ENCODE assay signal across 8 cellular contexts in genomic region chr10:124917939-124918830, GRCh38. TPM values are rescaled to one million over a fixed set of nuclear protein-coding genes. Genes with fewer than 3 reads are reported as not detected.
DNase-seq lines count a peak whose midpoint lies in the region; ATAC-seq and TF ChIP-seq lines count a peak whose summit lies in the region.

No MANE protein-coding gene starts in this region.

- peaks cover 49% of the 10 kb centered on the region for H4K20me1 ChIP-seq in SK-N-SH (ENCODE audit: insufficient read depth)

- H3K9me3 Mint-ChIP-seq in activated CD4-positive, alpha-beta T cell treated with anti-CD3 and anti-CD28 coated beads for 36 hours (ENCODE audit: low read depth), result no peaks in the 10 kb centered on the region
- no peaks in the 10 kb centered on the region for H3K9me3 Mint-ChIP-seq in osteocyte (ENCODE audit: unreplicated experiment)

- intact Hi-C loops in activated CD4-positive, alpha-beta T cell treated with anti-CD3 and anti-CD28 coated beads for 36 hours (cut with DNase I, micrococcal nuclease), result loop anchor here (1.0 to 10.0 kb wide), 8 partner anchors 39 to 1766 kb away; partner anchors contain the start of genes ABRAXAS2 (in 1 of the 2), BCCIP (in 1 of the 2), BUB3 (in 1 of the 2) and EDRF1 (in 1 of the 2)
- intact Hi-C loops in esophagus muscularis mucosa (cut with DNase I), result loop anchor here (5.0 to 10.0 kb wide), 3 partner anchors 116 to 237 kb away; partner anchors contain the start of gene ABRAXAS2

- WGBS in SK-N-SH (ENCODE audit: low lambda C conversion rate), result 12% methylated on average over 23 of the region's 23 CpGs
- 28% methylated on average over 23 of the region's 23 CpGs for WGBS in esophagus muscularis mucosa

- peaks cover 19% of the 10 kb centered on the region for H3F3A ChIP-seq in SK-N-SH (replicated peaks; ENCODE audit: insufficient read depth)

- H3K4me1 Mint-ChIP-seq in activated CD4-positive, alpha-beta T cell treated with anti-CD3 and anti-CD28 coated beads for 36 hours, result peaks cover 35% of the 10 kb centered on the region
- H3K4me1 Mint-ChIP-seq in osteocyte (ENCODE audit: unreplicated experiment), result peaks cover 28% of the 10 kb centered on the region

- TF ChIP-seq POLR2A in esophagus muscularis mucosa (IDR thresholded peaks at IDR 0.05; ENCODE audit: low read depth), result no peak

- peak overlapping the region; percentile 81 to 92 for H3K4me3 ChIP-seq in SK-N-SH (ENCODE audit: low read depth in 2 of 2, low read length in 1 of 2)
- peak overlapping the region; percentile 93 to 98 (median 94) for H3K4me3 ChIP-seq in esophagus muscularis mucosa

- DNase-seq in activated CD4-positive, alpha-beta T cell treated with anti-CD3 and anti-CD28 coated beads for 36 hours, result peak; percentile 26
- no peak for DNase-seq in activated CD4-positive, alpha-beta T cell treated with anti-CD3 and anti-CD28 coated beads, Interleukin-2, amount 50 U/mL, for 1 hour
- DNase-seq in SK-N-SH, result no peak
- no peak for DNase-seq in esophagus muscularis mucosa (ENCODE audit: extremely low spot score)
- no peak for DNase-seq in osteocyte (ENCODE audit: extremely low spot score, unreplicated experiment)
- DNase-seq in stimulated activated CD4-positive, alpha-beta T cell treated with anti-CD3 and anti-CD28 coated beads, Interleukin-4, amount 100 ng/mL, for 4 hours, result no peak

- TF ChIP-seq RAD21 in SK-N-SH (IDR thresholded peaks at IDR 0.05; ENCODE audit: low read length), result no peak

- CTCF ChIA-PET in activated CD4-positive, alpha-beta T cell treated with anti-CD3 and anti-CD28 coated beads for 36 hours (lab: Charles Lee), result interaction anchor here (0.6 to 0.7 kb wide), 2 partner anchors 115 to 301 kb away, joined by 3 read pairs; no protein-coding TSS in a partner anchor
- CTCF ChIA-PET in SK-N-SH (lab: Yijun Ruan, JAX), result interaction anchor here (0.6 to 1.1 kb wide), 2 partner anchors 22 to 138 kb away, joined by 3 read pairs; no protein-coding TSS in a partner anchor

- no peaks in the 10 kb centered on the region for H3K9me2 ChIP-seq in SK-N-SH

- H2AFZ ChIP-seq in SK-N-SH (ENCODE audit: low read depth), result no peak overlapping the region

- TF ChIP-seq CTCF in SK-N-SH (IDR thresholded peaks at IDR 0.05), result no peak
- TF ChIP-seq CTCF in esophagus muscularis mucosa (IDR thresholded peaks at IDR 0.05), result no peak
- no peak for TF ChIP-seq CTCF in osteocyte (IDR thresholded peaks at IDR 0.05)

- H3K27me3 Mint-ChIP-seq in activated CD4-positive, alpha-beta T cell treated with anti-CD3 and anti-CD28 coated beads for 36 hours, result no peaks in the 10 kb centered on the region
- no peaks in the 10 kb centered on the region for H3K27me3 Mint-ChIP-seq in osteocyte (ENCODE audit: unreplicated experiment)

- H3K36me3 Mint-ChIP-seq in activated CD4-positive, alpha-beta T cell treated with anti-CD3 and anti-CD28 coated beads for 36 hours (ENCODE audit: low read depth), result peaks cover 2% of the 10 kb centered on the region
- no peaks in the 10 kb centered on the region for H3K36me3 Mint-ChIP-seq in osteocyte (ENCODE audit: unreplicated experiment)

- peaks cover 64% of the 10 kb centered on the region for H3K79me2 ChIP-seq in SK-N-SH (ENCODE audit: insufficient read depth)

- H3K27ac ChIP-seq in SK-N-SH (ENCODE audit: low read depth in 2 of 2, low read length in 1 of 2) (peak overlapping the region; percentile 88 to 90), esophagus muscularis mucosa (replicated peaks in 1 of 4) (peak overlapping the region; percentile 98 to 100 (median 98))

- peak overlapping the region; percentile 92 for H3K4me3 Mint-ChIP-seq in activated CD4-positive, alpha-beta T cell treated with anti-CD3 and anti-CD28 coated beads for 36 hours
- H3K4me3 Mint-ChIP-seq in osteocyte (ENCODE audit: unreplicated experiment), result peak overlapping the region; percentile 86

- no peaks in the 10 kb centered on the region for H3K9me3 ChIP-seq in SK-N-SH
- H3K9me3 ChIP-seq in esophagus muscularis mucosa, result no peaks in the 10 kb centered on the region

- no peaks in the 10 kb centered on the region for H3K27me3 ChIP-seq in SK-N-SH (ENCODE audit: insufficient read depth)
- no peaks in the 10 kb centered on the region for H3K27me3 ChIP-seq in esophagus muscularis mucosa

- H3K27ac Mint-ChIP-seq in activated CD4-positive, alpha-beta T cell treated with anti-CD3 and anti-CD28 coated beads for 36 hours, result peak overlapping the region; percentile 93
- peak overlapping the region; percentile 94 for H3K27ac Mint-ChIP-seq in osteocyte (ENCODE audit: unreplicated experiment)

- H3K9ac ChIP-seq in SK-N-SH, result peak overlapping the region; percentile 91

- H3K36me3 ChIP-seq in SK-N-SH (replicated peaks in 1 of 2; ENCODE audit: control insufficient read depth in 1 of 2, insufficient read depth in 2 of 2, low read length in 1 of 2) (peaks cover 0 to 6% of the 10 kb centered on the region in 2 experiments), esophagus muscularis mucosa (peaks cover 0 to 7% (median 5%) of the 10 kb centered on the region in 4 donors)

- POLR2A ChIA-PET in activated CD4-positive, alpha-beta T cell treated with anti-CD3 and anti-CD28 coated beads for 36 hours (lab: Charles Lee), result interaction anchor here (0.6 to 1.3 kb wide), 2 partner anchors 116 to 446 kb away, joined by 3 to 4 read pairs; partner anchors contain the start of gene ABRAXAS2
- POLR2A ChIA-PET in SK-N-SH (lab: Yijun Ruan, JAX), result interaction anchor here (0.9 kb wide), 1 partner anchor 89 kb away, joined by 3 read pairs; no protein-coding TSS in a partner anchor

- TF ChIP-seq EP300 in SK-N-SH (IDR thresholded peaks at IDR 0.05; ENCODE audit: borderline replicate concordance in 1 of 2, low read depth in 1 of 2, low read length in 1 of 2) (no peak), esophagus muscularis mucosa (IDR thresholded peaks at IDR 0.05) (no peak)

- H3K4me1 ChIP-seq in SK-N-SH (ENCODE audit: control insufficient read depth in 1 of 2, insufficient read depth in 2 of 2, low read depth in 1 of 2, low read length in 1 of 2), result peaks cover 0 to 4% of the 10 kb centered on the region in 2 experiments; a peak in 2 of 4 replicates
- H3K4me1 ChIP-seq in esophagus muscularis mucosa, result peaks cover 44 to 56% (median 50%) of the 10 kb centered on the region in 4 donors

- H3K4me2 ChIP-seq in SK-N-SH, result peak overlapping the region; percentile 80

- no peak for ATAC-seq in activated CD4-positive, alpha-beta T cell treated with anti-CD3 and anti-CD28 coated beads for 36 hours
- ATAC-seq in GM18858 (IDR thresholded peaks at IDR 0.05; ENCODE audit: unreplicated experiment) (no peak), HG02623 (IDR thresholded peaks at IDR 0.05; ENCODE audit: unreplicated experiment) (no peak)

TF ChIP-seq in SK-N-SH, 30 proteins besides CTCF, POLR2A, EP300 and RAD21:
- TF ChIP-seq FOSL2 (IDR thresholded peaks at IDR 0.05; ENCODE audit: borderline replicate concordance, low read depth) (peak; percentile 25; the same call in 1 of the 2 replicates), SMC3 (IDR thresholded peaks at IDR 0.05; ENCODE audit: low read depth, low read length) (no peak), IRF3 (IDR thresholded peaks at IDR 0.05; ENCODE audit: low read depth, low read length) (no peak), TCF12 (IDR thresholded peaks at IDR 0.05) (peak; percentile 16; the same call in 1 of the 2 replicates), NFIC (IDR thresholded peaks at IDR 0.05; ENCODE audit: borderline replicate concordance) (peak; percentile 47; the same call in 1 of the 2 replicates), MEF2A (IDR thresholded peaks at IDR 0.05; ENCODE audit: borderline replicate concordance, low read depth) (no peak)

RNA-seq across cellular contexts. Expression of gene ZRANB1, which starts 23.7 kb away (rescaled TPM):
- 10 to 100 TPM in 1 of 2 experiments, 1 to 10 TPM in 1; 8.4 to 10.4 TPM for total RNA-seq in activated CD4-positive, alpha-beta T cell treated with anti-CD3 and anti-CD28 coated beads for 36 hours
- 6.2 and 8.1 TPM in 2 replicates for polyA plus RNA-seq in SK-N-SH (2012; rRNA removed)
- 8.8 and 9.4 TPM in 2 replicates for polyA plus RNA-seq in SK-N-SH (2012; cell fraction: cytosol; rRNA removed)
- polyA plus RNA-seq in SK-N-SH (2012; cell fraction: nucleus; rRNA removed), result 4.9 and 8.8 TPM in 2 replicates
- total RNA-seq in esophagus muscularis mucosa (10 to 100 TPM; 30.7 to 42.9 (median 34.8) TPM), osteocyte (26.4 and 26.8 TPM in 2 replicates)
